Comparison of ENCODE assay signal across 9 cellular contexts in genomic region chr17:65893692-65894279, GRCh38.
"Had no signal": no experiment of that assay in that cellular context is flagged by ENCODE, and none has a peak within 500 bp of the region (broad histone marks: within the 10 kb centered on the region; RNA-seq: fewer than 3 reads in every experiment).

No MANE protein-coding gene starts in this region.

- DNase-seq: H9, HCEC 1CT, KBM-7 had no signal

- H3K4me3 Mint-ChIP-seq: GM23338, H9, IgD-negative memory B cell had no signal

- H3K4me1 Mint-ChIP-seq: IgD-negative memory B cell had no signal

- H3K9me3 Mint-ChIP-seq: GM23338, H9, IgD-negative memory B cell had no signal

- H3K27ac Mint-ChIP-seq: GM23338, H9, IgD-negative memory B cell had no signal

- H3K27me3 Mint-ChIP-seq: IgD-negative memory B cell had no signal

- H3K4me3 ChIP-seq: GM23338 had no signal

- ATAC-seq: GM23338, HepG2 had no signal

- H2AFZ ChIP-seq: GM23338 had no signal

- FAIRE-seq: H1, H54, HepG2 had no signal

- H3K36me3 Mint-ChIP-seq: IgD-negative memory B cell had no signal

- H3K27ac ChIP-seq: HL-60 had no signal

- H3K4me2 ChIP-seq: GM23338 had no signal
